Comparison of ENCODE assay signal across 1 cellular context in genomic region chr2:61470965-61471904, GRCh38.
TF ChIP-seq lines count a peak whose summit lies in the region.

USP34 (minus strand) TSS chr2:61471087; CDS start chr2:61470692, 395 bp downstream.

TF ChIP-seq in HepG2, 621 proteins besides CTCF, POLR2A, EP300 and RAD21 (continued from another document and continues in another):
- TF ChIP-seq TFDP1 (CRISPR knock-in tag; IDR thresholded peaks at IDR 0.05; ENCODE audit: borderline replicate concordance) (peak; percentile 82), ZHX1 (CRISPR knock-in tag; IDR thresholded peaks at IDR 0.05; ENCODE audit: low read depth) (peak; percentile 52; the same call in 1 of the 2 replicates), KMT2B (CRISPR knock-in tag; IDR thresholded peaks at IDR 0.05) (peak; percentile 90), GLI4 (CRISPR knock-in tag; IDR thresholded peaks at IDR 0.05; ENCODE audit: borderline replicate concordance) (peak; percentile 92; the same call in 1 of the 2 replicates), ZNF720 (CRISPR knock-in tag; IDR thresholded peaks at IDR 0.05) (no peak), GATA4 (IDR thresholded peaks at IDR 0.05; ENCODE audit: borderline replicate concordance, low read depth) (0 out of 2 replicates have a peak, but pooled peaks have one; percentile 38), ZNF790 (CRISPR knock-in tag; IDR thresholded peaks at IDR 0.05; ENCODE audit: borderline replicate concordance) (0 out of 2 replicates have a peak, but pooled peaks have one; percentile 52), ZNF883 (CRISPR knock-in tag; IDR thresholded peaks at IDR 0.05; ENCODE audit: not compliant biosample characterization) (peak; percentile 70), MEIS1 (CRISPR knock-in tag; IDR thresholded peaks at IDR 0.05; ENCODE audit: borderline replicate concordance) (no peak; the same call in 1 of the 2 replicates), ZNF430 (CRISPR knock-in tag; IDR thresholded peaks at IDR 0.05) (peak; percentile 94), ZNF737 (CRISPR knock-in tag; IDR thresholded peaks at IDR 0.05; ENCODE audit: borderline replicate concordance) (no peak; the same call in 1 of the 2 replicates), ARNT2 (CRISPR knock-in tag; IDR thresholded peaks at IDR 0.05; ENCODE audit: low read depth) (peak; percentile 89), DRAP1 (CRISPR knock-in tag; IDR thresholded peaks at IDR 0.05) (peak; percentile 68; the same call in 1 of the 2 replicates), SKI (IDR thresholded peaks at IDR 0.05; ENCODE audit: partially characterized antibody) (peak; percentile 42), ZMYM4 (CRISPR knock-in tag; IDR thresholded peaks at IDR 0.05) (peak; percentile 80), POLR2G (IDR thresholded peaks at IDR 0.05; ENCODE audit: low read depth, low read length) (peak; percentile 96), GPBP1L1 (CRISPR knock-in tag; IDR thresholded peaks at IDR 0.05) (no peak), IRX3 (CRISPR knock-in tag; IDR thresholded peaks at IDR 0.05; ENCODE audit: borderline replicate concordance, low read depth) (no peak; the same call in 1 of the 2 replicates), SIX4 (CRISPR knock-in tag; IDR thresholded peaks at IDR 0.05) (no peak), ZFP91 (CRISPR knock-in tag; IDR thresholded peaks at IDR 0.05; ENCODE audit: borderline replicate concordance) (peak; percentile 77), ZNF800 (CRISPR knock-in tag; IDR thresholded peaks at IDR 0.05) (no peak), FOXA3 (CRISPR knock-in tag; IDR thresholded peaks at IDR 0.05) (0 out of 2 replicates have a peak, but pooled peaks have one; percentile 21), ZNF83 (CRISPR knock-in tag; IDR thresholded peaks at IDR 0.05; ENCODE audit: borderline replicate concordance) (0 out of 2 replicates have a peak, but pooled peaks have one; percentile 69), HNF1A (IDR thresholded peaks at IDR 0.05; ENCODE audit: low read depth) (no peak), HNF1A (CRISPR knock-in tag; IDR thresholded peaks at IDR 0.05; ENCODE audit: borderline replicate concordance) (peak; percentile 45; the same call in 1 of the 2 replicates), ATF7-NPFF (CRISPR knock-in tag; IDR thresholded peaks at IDR 0.05; ENCODE audit: low read depth) (peak; percentile 83), TFAP4 (IDR thresholded peaks at IDR 0.05; ENCODE audit: borderline replicate concordance, low read depth) (peak; percentile 31; the same call in 1 of the 2 replicates), ZNF567 (CRISPR knock-in tag; IDR thresholded peaks at IDR 0.05; ENCODE audit: borderline replicate concordance) (no peak), FOXO1 (CRISPR knock-in tag; IDR thresholded peaks at IDR 0.05) (peak; percentile 70), SP1 (IDR thresholded peaks at IDR 0.05) (no peak), SP1 (CRISPR knock-in tag; IDR thresholded peaks at IDR 0.05) (0 out of 2 replicates have a peak, but pooled peaks have one; percentile 39), ZNF710 (CRISPR knock-in tag; IDR thresholded peaks at IDR 0.05; ENCODE audit: borderline replicate concordance) (peak; percentile 66; the same call in 1 of the 2 replicates), PAX8 (CRISPR knock-in tag; IDR thresholded peaks at IDR 0.05; ENCODE audit: borderline replicate concordance) (0 out of 2 replicates have a peak, but pooled peaks have one; percentile 52), TEAD2 (CRISPR knock-in tag; IDR thresholded peaks at IDR 0.05) (no peak), PREB (CRISPR knock-in tag; IDR thresholded peaks at IDR 0.05) (no peak)
